34 cellular contexts compared by ENCODE assay signal in genomic region chr9:23855885-23856284, GRCh38. TPM values are rescaled to one million over a fixed set of nuclear protein-coding genes. Genes with fewer than 3 reads are reported as not detected.
"Had no signal": no experiment of that assay in that cellular context is flagged by ENCODE, and none has a peak within 500 bp of the region (broad histone marks: within the 10 kb centered on the region; RNA-seq: fewer than 3 reads in every experiment).

No MANE protein-coding gene starts in this region.

- H3K4me1 ChIP-seq: adrenal gland, foreskin keratinocyte, gastrocnemius medialis had no signal

- H3K4me3 ChIP-seq: adrenal gland, body of pancreas, esophagus muscularis mucosa, gastrocnemius medialis, heart left ventricle had no signal

- H3K27me3 ChIP-seq: adrenal gland had no signal

- DNase-seq: activated CD4-positive, alpha-beta memory T cell treated with anti-CD3 and anti-CD28 coated beads for 36 hours; activated CD4-positive, alpha-beta T cell treated with anti-CD3 and anti-CD28 coated beads for 36 hours; activated CD4-positive, alpha-beta T cell treated with anti-CD3 and anti-CD28 coated beads, Interleukin-2, amount 10 ng/mL, durations not matched to agents 24 days and 14 days; activated CD4-positive, CD25-positive, alpha-beta regulatory T cell; activated CD4-positive, CD25-positive, alpha-beta regulatory T cell treated with anti-CD3 and anti-CD28 coated beads, Interleukin-2, amount 50 U/mL, for 72 hours; activated CD8-positive, alpha-beta memory T cell treated with anti-CD3 and anti-CD28 coated beads, Interleukin-2, amount 10 ng/mL, durations not matched to agents 7 days and 5 days; activated CD8-positive, alpha-beta memory T cell treated with anti-CD3 and anti-CD28 coated beads, Interleukin-2, amount 50 U/mL, for 4 hours; activated CD8-positive, alpha-beta T cell treated with anti-CD3 and anti-CD28 coated beads, Interleukin-2, amount 10 ng/mL, durations not matched to agents 7 days and 5 days; activated effector memory CD4-positive, alpha-beta T cell treated with anti-CD3 and anti-CD28 coated beads, Interleukin-2, amount 50 U/mL, for 16 hours; activated naive CD4-positive, alpha-beta T cell treated with anti-CD3 and anti-CD28 coated beads for 36 hours; activated naive CD8-positive, alpha-beta T cell treated with anti-CD3 and anti-CD28 coated beads for 36 hours; activated naive CD8-positive, alpha-beta T cell treated with anti-CD3 and anti-CD28 coated beads, Interleukin-2, amount 50 U/mL, for 24 hours; activated T-cell treated with anti-CD3 and anti-CD28 coated beads, Interleukin-2, amount 50 U/mL, for 1 hour; activated T-cell treated with anti-CD3 and anti-CD28 coated beads, Interleukin-2, amount 50 U/mL, for 48 hours; adrenal gland; amygdala; aorta; body of pancreas; caudate nucleus; cortex of kidney; dermis blood vessel endothelial cell; effector CD4-positive, alpha-beta T cell; effector memory CD8-positive, alpha-beta T cell; erythroblast; foreskin keratinocyte; gastrocnemius medialis; glutamatergic neuron; heart left ventricle; T-helper 17 cell had no signal

- H3K27ac ChIP-seq: adrenal gland, body of pancreas, esophagus muscularis mucosa, foreskin keratinocyte, gastrocnemius medialis, heart left ventricle had no signal

- ATAC-seq: activated CD4-positive, alpha-beta T cell treated with anti-CD3 and anti-CD28 coated beads for 36 hours; activated CD8-positive, alpha-beta memory T cell treated with anti-CD3 and anti-CD28 coated beads, Interleukin-2, amount 10 ng/mL, durations not matched to agents 7 days and 5 days; activated CD8-positive, alpha-beta T cell treated with anti-CD3 and anti-CD28 coated beads, Interleukin-2, amount 10 ng/mL, durations not matched to agents 7 days and 5 days; activated naive CD8-positive, alpha-beta T cell treated with anti-CD3 and anti-CD28 coated beads, Interleukin-2, amount 50 U/mL, for 24 hours; body of pancreas; effector memory CD8-positive, alpha-beta T cell; foreskin keratinocyte; gastrocnemius medialis; heart left ventricle; T-helper 17 cell had no signal

- H3K36me3 ChIP-seq: adrenal gland, esophagus muscularis mucosa, gastrocnemius medialis, heart left ventricle had no signal

- H3K9me3 ChIP-seq: adrenal gland, body of pancreas, esophagus muscularis mucosa, gastrocnemius medialis had no signal

- FAIRE-seq: colon had no signal

RNA-seq across cellular contexts. Expression of gene ELAVL2, which starts 29.8 kb away (rescaled TPM):
- total RNA-seq: activated CD4-positive, alpha-beta memory T cell treated with anti-CD3 and anti-CD28 coated beads for 36 hours; activated CD4-positive, alpha-beta T cell treated with anti-CD3 and anti-CD28 coated beads for 36 hours; activated CD4-positive, alpha-beta T cell treated with anti-CD3 and anti-CD28 coated beads, Interleukin-2, amount 10 ng/mL, durations not matched to agents 24 days and 14 days; activated CD8-positive, alpha-beta memory T cell treated with anti-CD3 and anti-CD28 coated beads for 36 hours; activated CD8-positive, alpha-beta memory T cell treated with anti-CD3 and anti-CD28 coated beads, Interleukin-2, amount 10 ng/mL, durations not matched to agents 7 days and 5 days; activated CD8-positive, alpha-beta T cell treated with anti-CD3 and anti-CD28 coated beads, Interleukin-2, amount 10 ng/mL, durations not matched to agents 7 days and 5 days; activated naive CD4-positive, alpha-beta T cell treated with anti-CD3 and anti-CD28 coated beads for 36 hours; activated naive CD8-positive, alpha-beta T cell treated with anti-CD3 and anti-CD28 coated beads for 36 hours; activated T-helper 1 cell treated with anti-CD3 and anti-CD28 coated beads, Interleukin-12 subunit alpha, Interleukin-12 subunit beta, Interleukin-2, Interleukin-4 antibody, amounts not matched to agents 30 ng/mL and 10 ng/mL and 1 ng/mL, durations not matched to agents 14 hours and 24 hours and 36 hours; activated T-helper 2 cell treated with anti-CD3 and anti-CD28 coated beads, Interferon-gamma antibody, Interleukin-2, Interleukin-4, amounts not matched to agents 10 μg/mL and 5 μg/mL and 100 μg/mL, durations not matched to agents 14 hours and 24 hours and 36 hours; body of pancreas; gastrocnemius medialis; T-helper 17 cell had no signal
- polyA plus RNA-seq: aorta, heart left ventricle had no signal
